ENCODE assay signal across 8 cellular contexts in the genomic region with DNA sequence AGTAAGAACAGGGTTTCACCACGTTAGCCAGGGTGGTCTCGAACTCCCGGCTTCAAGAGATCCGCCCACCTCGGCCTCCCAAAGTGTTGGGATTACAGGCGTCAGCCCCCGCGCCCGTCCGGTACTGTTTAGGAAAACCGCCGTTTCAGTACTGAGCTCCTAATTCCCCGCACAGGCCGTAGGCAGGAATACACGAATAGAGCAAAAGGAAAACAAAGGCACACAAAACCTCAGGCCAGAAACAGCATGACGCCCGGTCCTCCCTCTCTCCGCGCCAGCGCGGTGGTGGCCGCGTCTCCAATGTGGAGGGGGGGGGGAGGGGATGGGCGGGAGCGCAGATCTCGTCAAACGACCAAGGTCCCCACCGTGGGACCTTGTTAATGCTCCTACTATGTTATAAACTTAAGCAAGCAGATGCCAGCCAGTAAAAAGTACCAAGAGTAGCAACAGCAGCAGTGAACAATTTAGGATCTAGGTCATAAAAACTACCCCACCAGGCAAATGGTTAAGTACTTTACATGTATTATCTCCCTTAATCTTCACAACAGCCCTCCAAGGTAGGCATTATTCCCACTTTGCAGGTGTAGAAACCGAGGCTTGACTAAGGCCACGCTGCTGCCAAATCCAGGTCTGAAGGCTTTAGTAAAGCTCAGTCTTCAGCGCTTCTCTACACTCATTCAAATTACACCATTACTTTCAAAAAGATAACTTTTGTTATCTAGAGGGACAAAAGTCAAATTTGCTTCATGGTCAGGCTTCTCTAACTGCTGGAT. TPM values are rescaled to one million over a fixed set of nuclear protein-coding genes. Genes with fewer than 3 reads are reported as not detected.
A peak's percentile ranks its signal among the peaks of the same experiment; 100 is the strongest.
DNase-seq lines count a peak whose midpoint lies in the region; ATAC-seq and TF ChIP-seq lines count a peak whose summit lies in the region.

No MANE protein-coding gene starts in this region.

- intact Hi-C loops in head of caudate nucleus (cut with DNase I): loop anchor here (5.0 kb wide), 1 partner anchor 51 kb away; a partner anchor contains a TSS

- no peaks in the 10 kb centered on the region for H3K9me3 Mint-ChIP-seq in activated naive CD8-positive, alpha-beta T cell treated with anti-CD3 and anti-CD28 coated beads, Interleukin-2, amount 10 ng/mL, durations not matched to agents 7 days and 5 days

- peaks cover 30% of the 10 kb centered on the region for H3K36me3 Mint-ChIP-seq in activated naive CD8-positive, alpha-beta T cell treated with anti-CD3 and anti-CD28 coated beads, Interleukin-2, amount 10 ng/mL, durations not matched to agents 7 days and 5 days

- no peaks in the 10 kb centered on the region for H3K27me3 Mint-ChIP-seq in activated naive CD8-positive, alpha-beta T cell treated with anti-CD3 and anti-CD28 coated beads, Interleukin-2, amount 10 ng/mL, durations not matched to agents 7 days and 5 days

- H3K27ac Mint-ChIP-seq in activated naive CD8-positive, alpha-beta T cell treated with anti-CD3 and anti-CD28 coated beads, Interleukin-2, amount 10 ng/mL, durations not matched to agents 7 days and 5 days: peak overlapping the region; percentile 100

- H3K4me1 Mint-ChIP-seq in activated naive CD8-positive, alpha-beta T cell treated with anti-CD3 and anti-CD28 coated beads, Interleukin-2, amount 10 ng/mL, durations not matched to agents 7 days and 5 days: peaks cover 57% of the 10 kb centered on the region

- ATAC-seq in activated naive CD8-positive, alpha-beta T cell treated with anti-CD3 and anti-CD28 coated beads, Interleukin-2, amount 10 ng/mL, durations not matched to agents 7 days and 5 days (ENCODE audit: low read depth): peak; percentile 17
- no peak for ATAC-seq in GM21367 (IDR thresholded peaks at IDR 0.05; ENCODE audit: unreplicated experiment)

- POLR2A ChIA-PET in RWPE1 (lab: Yijun Ruan, JAX; ENCODE audit: low non-redundant PET): no interaction called here
- POLR2A ChIA-PET in activated naive CD8-positive, alpha-beta T cell treated with anti-CD3 and anti-CD28 coated beads, Interleukin-2, amount 10 ng/mL, durations not matched to agents 7 days and 5 days (lab: Charles Lee): interaction anchor here (0.6 to 8.2 kb wide), 14 partner anchors 11 to 609 kb away, joined by 3 to 89 read pairs (median 4); a partner anchor contains a TSS

- peak overlapping the region; percentile 92 for H3K27ac ChIP-seq in RWPE1

- DNase-seq in DMS 273 (lab: John Stamatoyannopoulos, UW; ENCODE audit: unreplicated experiment) (peak; percentile 77), HuH-7 (ENCODE audit: low spot score) (peak; percentile 52), RWPE1 (ENCODE audit: low spot score) (peak; percentile 37), head of caudate nucleus (peak in 39 of 42 donors; percentile 13 to 78 (median 45)), nucleus accumbens (lab: John Stamatoyannopoulos, UW) (peak in 39 of 56 donors; percentile 19 to 62 (median 32)), OCI-M2 (lab: John Stamatoyannopoulos, UW; ENCODE audit: unreplicated experiment) (no peak)
- peak; percentile 62 for DNase-seq in activated naive CD8-positive, alpha-beta T cell treated with anti-CD3 and anti-CD28 coated beads, Interleukin-2, amount 10 ng/mL, durations not matched to agents 7 days and 5 days

- CTCF ChIA-PET in RWPE1 (lab: Yijun Ruan, JAX): interaction anchor here (0.5 kb wide), 1 partner anchor 12 kb away, joined by 3 read pairs; no protein-coding TSS in a partner anchor

- no peak for TF ChIP-seq CTCF in RWPE1 (conservative IDR thresholded peaks at IDR 0.05; ENCODE audit: low read depth)

- peak overlapping the region; percentile 98 for H3K4me3 Mint-ChIP-seq in activated naive CD8-positive, alpha-beta T cell treated with anti-CD3 and anti-CD28 coated beads, Interleukin-2, amount 10 ng/mL, durations not matched to agents 7 days and 5 days

RNA-seq across cellular contexts. Expression of a gene that starts 0.7 kb away (rescaled TPM):
- 100 to 1,000 TPM; 325 to 338 TPM for total RNA-seq in activated naive CD8-positive, alpha-beta T cell treated with anti-CD3 and anti-CD28 coated beads, Interleukin-2, amount 10 ng/mL, durations not matched to agents 7 days and 5 days

RNA-seq across cellular contexts. Expression of a gene that starts 41.1 kb away (rescaled TPM):
- not detected for total RNA-seq in activated naive CD8-positive, alpha-beta T cell treated with anti-CD3 and anti-CD28 coated beads, Interleukin-2, amount 10 ng/mL, durations not matched to agents 7 days and 5 days

RNA-seq across cellular contexts. Expression of a gene that starts 50.2 kb away (rescaled TPM):
- total RNA-seq in activated naive CD8-positive, alpha-beta T cell treated with anti-CD3 and anti-CD28 coated beads, Interleukin-2, amount 10 ng/mL, durations not matched to agents 7 days and 5 days: 100 to 1,000 TPM; 106 to 107 TPM
